ENCODE assay signal across 1 cellular context in the genomic region with DNA sequence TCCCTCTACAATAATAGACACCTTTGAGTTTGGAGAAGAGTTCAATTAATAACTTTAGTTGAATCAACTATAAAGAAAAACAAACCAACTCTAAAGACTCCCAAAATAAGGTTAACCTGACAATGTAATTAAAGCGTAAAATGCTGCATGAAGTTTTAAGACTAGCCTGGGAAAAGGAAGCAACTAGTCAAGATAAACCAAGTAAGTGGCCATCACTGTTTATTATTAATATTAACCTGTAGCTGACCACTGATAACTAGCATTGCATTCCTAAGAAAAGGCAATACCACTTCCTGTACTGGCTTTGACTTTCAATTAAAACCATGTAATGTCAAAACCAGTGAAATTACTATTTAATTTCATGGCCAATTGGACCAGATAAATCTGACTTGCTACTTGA.
TF ChIP-seq lines count a peak whose summit lies in the region.

No MANE protein-coding gene starts in this region.

TF ChIP-seq in GM23338, 12 proteins besides CTCF, POLR2A, EP300 and RAD21 (continued from another document):
- TF ChIP-seq, protein P1, sequence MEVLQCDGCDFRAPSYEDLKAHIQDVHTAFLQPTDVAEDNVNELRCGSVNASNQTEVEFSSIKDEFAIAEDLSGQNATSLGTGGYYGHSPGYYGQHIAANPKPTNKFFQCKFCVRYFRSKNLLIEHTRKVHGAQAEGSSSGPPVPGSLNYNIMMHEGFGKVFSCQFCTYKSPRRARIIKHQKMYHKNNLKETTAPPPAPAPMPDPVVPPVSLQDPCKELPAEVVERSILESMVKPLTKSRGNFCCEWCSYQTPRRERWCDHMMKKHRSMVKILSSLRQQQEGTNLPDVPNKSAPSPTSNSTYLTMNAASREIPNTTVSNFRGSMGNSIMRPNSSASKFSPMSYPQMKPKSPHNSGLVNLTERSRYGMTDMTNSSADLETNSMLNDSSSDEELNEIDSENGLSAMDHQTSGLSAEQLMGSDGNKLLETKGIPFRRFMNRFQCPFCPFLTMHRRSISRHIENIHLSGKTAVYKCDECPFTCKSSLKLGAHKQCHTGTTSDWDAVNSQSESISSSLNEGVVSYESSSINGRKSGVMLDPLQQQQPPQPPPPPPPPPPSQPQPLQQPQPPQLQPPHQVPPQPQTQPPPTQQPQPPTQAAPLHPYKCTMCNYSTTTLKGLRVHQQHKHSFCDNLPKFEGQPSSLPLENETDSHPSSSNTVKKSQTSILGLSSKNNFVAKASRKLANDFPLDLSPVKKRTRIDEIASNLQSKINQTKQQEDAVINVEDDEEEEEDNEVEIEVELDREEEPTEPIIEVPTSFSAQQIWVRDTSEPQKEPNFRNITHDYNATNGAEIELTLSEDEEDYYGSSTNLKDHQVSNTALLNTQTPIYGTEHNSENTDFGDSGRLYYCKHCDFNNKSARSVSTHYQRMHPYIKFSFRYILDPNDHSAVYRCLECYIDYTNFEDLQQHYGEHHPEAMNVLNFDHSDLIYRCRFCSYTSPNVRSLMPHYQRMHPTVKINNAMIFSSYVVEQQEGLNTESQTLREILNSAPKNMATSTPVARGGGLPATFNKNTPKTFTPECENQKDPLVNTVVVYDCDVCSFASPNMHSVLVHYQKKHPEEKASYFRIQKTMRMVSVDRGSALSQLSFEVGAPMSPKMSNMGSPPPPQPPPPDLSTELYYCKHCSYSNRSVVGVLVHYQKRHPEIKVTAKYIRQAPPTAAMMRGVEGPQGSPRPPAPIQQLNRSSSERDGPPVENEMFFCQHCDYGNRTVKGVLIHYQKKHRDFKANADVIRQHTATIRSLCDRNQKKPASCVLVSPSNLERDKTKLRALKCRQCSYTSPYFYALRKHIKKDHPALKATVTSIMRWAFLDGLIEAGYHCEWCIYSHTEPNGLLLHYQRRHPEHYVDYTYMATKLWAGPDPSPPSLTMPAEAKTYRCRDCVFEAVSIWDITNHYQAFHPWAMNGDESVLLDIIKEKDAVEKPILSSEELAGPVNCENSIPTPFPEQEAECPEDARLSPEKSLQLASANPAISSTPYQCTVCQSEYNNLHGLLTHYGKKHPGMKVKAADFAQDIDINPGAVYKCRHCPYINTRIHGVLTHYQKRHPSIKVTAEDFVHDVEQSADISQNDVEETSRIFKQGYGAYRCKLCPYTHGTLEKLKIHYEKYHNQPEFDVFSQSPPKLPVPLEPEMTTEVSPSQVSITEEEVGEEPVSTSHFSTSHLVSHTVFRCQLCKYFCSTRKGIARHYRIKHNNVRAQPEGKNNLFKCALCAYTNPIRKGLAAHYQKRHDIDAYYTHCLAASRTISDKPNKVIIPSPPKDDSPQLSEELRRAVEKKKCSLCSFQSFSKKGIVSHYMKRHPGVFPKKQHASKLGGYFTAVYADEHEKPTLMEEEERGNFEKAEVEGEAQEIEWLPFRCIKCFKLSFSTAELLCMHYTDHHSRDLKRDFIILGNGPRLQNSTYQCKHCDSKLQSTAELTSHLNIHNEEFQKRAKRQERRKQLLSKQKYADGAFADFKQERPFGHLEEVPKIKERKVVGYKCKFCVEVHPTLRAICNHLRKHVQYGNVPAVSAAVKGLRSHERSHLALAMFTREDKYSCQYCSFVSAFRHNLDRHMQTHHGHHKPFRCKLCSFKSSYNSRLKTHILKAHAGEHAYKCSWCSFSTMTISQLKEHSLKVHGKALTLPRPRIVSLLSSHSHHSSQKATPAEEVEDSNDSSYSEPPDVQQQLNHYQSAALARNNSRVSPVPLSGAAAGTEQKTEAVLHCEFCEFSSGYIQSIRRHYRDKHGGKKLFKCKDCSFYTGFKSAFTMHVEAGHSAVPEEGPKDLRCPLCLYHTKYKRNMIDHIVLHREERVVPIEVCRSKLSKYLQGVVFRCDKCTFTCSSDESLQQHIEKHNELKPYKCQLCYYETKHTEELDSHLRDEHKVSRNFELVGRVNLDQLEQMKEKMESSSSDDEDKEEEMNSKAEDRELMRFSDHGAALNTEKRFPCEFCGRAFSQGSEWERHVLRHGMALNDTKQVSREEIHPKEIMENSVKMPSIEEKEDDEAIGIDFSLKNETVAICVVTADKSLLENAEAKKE (CRISPR knock-in tag; IDR thresholded peaks at IDR 0.05) = no peak
